24 cellular contexts compared by ENCODE assay signal in genomic region chr4:35520059-35520458, GRCh38.
A peak's percentile ranks its signal among the peaks of the same experiment; 100 is the strongest.
DNase-seq lines count a peak whose midpoint lies in the region; ATAC-seq and TF ChIP-seq lines count a peak whose summit lies in the region.
"Had no signal": no experiment of that assay in that cellular context is flagged by ENCODE, and none has a peak within 500 bp of the region (broad histone marks: within the 10 kb centered on the region; RNA-seq: fewer than 3 reads in every experiment).

No MANE protein-coding gene starts in this region.

- no peaks in the 10 kb centered on the region for H3K27me3 Mint-ChIP-seq in neural progenitor cell (ENCODE audit: insufficient read depth, low read depth)
- no peaks in the 10 kb centered on the region for H3K27me3 Mint-ChIP-seq in activated T-cell treated with anti-CD3 and anti-CD28 coated beads, Interleukin-2, amount 50 U/mL, for 72 hours (ENCODE audit: low read depth)
- H3K27me3 Mint-ChIP-seq: activated naive CD8-positive, alpha-beta T cell treated with anti-CD3 and anti-CD28 coated beads, Interleukin-2, amount 10 ng/mL, durations not matched to agents 7 days and 5 days; brain; T-helper 17 cell had no signal

- no peaks in the 10 kb centered on the region for H3K4me1 Mint-ChIP-seq in neural progenitor cell
- H3K4me1 Mint-ChIP-seq in activated T-cell treated with anti-CD3 and anti-CD28 coated beads, Interleukin-2, amount 50 U/mL, for 72 hours (ENCODE audit: low read depth), result no peaks in the 10 kb centered on the region
- H3K4me1 Mint-ChIP-seq: activated naive CD8-positive, alpha-beta T cell treated with anti-CD3 and anti-CD28 coated beads, Interleukin-2, amount 10 ng/mL, durations not matched to agents 7 days and 5 days; T-helper 17 cell had no signal

- H3K27ac ChIP-seq in body of pancreas (no peak overlapping the region), neural progenitor cell (no peak overlapping the region), tibial artery (no peak overlapping the region)
- H3K27ac ChIP-seq: esophagus muscularis mucosa, HL-60, Peyer's patch had no signal

- WGBS in body of pancreas, 2 donors, result 0 to 8% methylated on average over 1 of the region's 1 CpG

- H3K4me3 ChIP-seq in body of pancreas (no peak overlapping the region), neural progenitor cell (no peak overlapping the region), tibial artery (no peak overlapping the region)
- H3K4me3 ChIP-seq: esophagus muscularis mucosa, Peyer's patch had no signal

- H3K27me3 ChIP-seq in body of pancreas (no peaks in the 10 kb centered on the region), neural progenitor cell (no peaks in the 10 kb centered on the region), tibial artery (no peaks in the 10 kb centered on the region)
- H3K27me3 ChIP-seq: esophagus muscularis mucosa, Peyer's patch had no signal

- no peaks in the 10 kb centered on the region for H4K20me1 ChIP-seq in neural progenitor cell (ENCODE audit: low read depth)

- H3K9me3 ChIP-seq in body of pancreas (no peaks in the 10 kb centered on the region), neural progenitor cell (ENCODE audit: low read depth) (no peaks in the 10 kb centered on the region), tibial artery (no peaks in the 10 kb centered on the region)
- H3K9me3 ChIP-seq: esophagus muscularis mucosa, Peyer's patch had no signal

- H3K79me2 ChIP-seq in neural progenitor cell (ENCODE audit: low read depth), result no peaks in the 10 kb centered on the region

- intact Hi-C loops in body of pancreas (cut with DNase I), result no loop called here
- intact Hi-C loops in tibial artery (cut with DNase I; ENCODE audit: low total_unique reads), result no loop called here

- no peak for ATAC-seq in body of pancreas
- no peak for ATAC-seq in activated T-cell treated with anti-CD3 and anti-CD28 coated beads, Interleukin-2, amount 50 U/mL, for 72 hours (replicated peaks in 1 of 2)
- ATAC-seq: T-helper 17 cell had no signal

- no peak overlapping the region for H3K9ac ChIP-seq in neural progenitor cell

- H3K9me3 Mint-ChIP-seq in neural progenitor cell, result no peaks in the 10 kb centered on the region
- peaks cover 2 to 5% of the 10 kb centered on the region in 2 donors for H3K9me3 Mint-ChIP-seq in activated T-cell treated with anti-CD3 and anti-CD28 coated beads, Interleukin-2, amount 50 U/mL, for 72 hours
- H3K9me3 Mint-ChIP-seq: activated naive CD8-positive, alpha-beta T cell treated with anti-CD3 and anti-CD28 coated beads, Interleukin-2, amount 10 ng/mL, durations not matched to agents 7 days and 5 days had no signal

- no peak overlapping the region for H3K4me2 ChIP-seq in neural progenitor cell

- no peak for TF ChIP-seq POLR2A in body of pancreas (IDR thresholded peaks at IDR 0.05)

- H3F3A ChIP-seq in neural progenitor cell (ENCODE audit: low read depth), result no peaks in the 10 kb centered on the region

- H3K4me1 ChIP-seq in body of pancreas (no peaks in the 10 kb centered on the region), neural progenitor cell (no peaks in the 10 kb centered on the region), tibial artery (no peaks in the 10 kb centered on the region)
- H3K4me1 ChIP-seq: esophagus muscularis mucosa, Peyer's patch had no signal

- H3K36me3 ChIP-seq in body of pancreas (replicated peaks in 1 of 2; ENCODE audit: insufficient read depth in 1 of 2, low read depth in 2 of 2) (no peaks in the 10 kb centered on the region), neural progenitor cell (no peaks in the 10 kb centered on the region), tibial artery (no peaks in the 10 kb centered on the region)
- H3K36me3 ChIP-seq: esophagus muscularis mucosa, Peyer's patch had no signal

- no peak overlapping the region for H3K4me3 Mint-ChIP-seq in neural progenitor cell
- H3K4me3 Mint-ChIP-seq in activated T-cell treated with anti-CD3 and anti-CD28 coated beads, Interleukin-2, amount 50 U/mL, for 72 hours, result no peak overlapping the region
- H3K4me3 Mint-ChIP-seq: activated naive CD8-positive, alpha-beta T cell treated with anti-CD3 and anti-CD28 coated beads, Interleukin-2, amount 10 ng/mL, durations not matched to agents 7 days and 5 days; brain; T-helper 17 cell had no signal

- no peak for TF ChIP-seq CTCF in body of pancreas (IDR thresholded peaks at IDR 0.05)
- no peak for TF ChIP-seq CTCF in neural progenitor cell (IDR thresholded peaks at IDR 0.05)
- TF ChIP-seq CTCF in tibial artery (IDR thresholded peaks at IDR 0.05), result no peak

- H3K27ac Mint-ChIP-seq in neural progenitor cell, result no peak overlapping the region
- H3K27ac Mint-ChIP-seq in activated T-cell treated with anti-CD3 and anti-CD28 coated beads, Interleukin-2, amount 50 U/mL, for 72 hours, result no peak overlapping the region
- H3K27ac Mint-ChIP-seq: activated naive CD8-positive, alpha-beta T cell treated with anti-CD3 and anti-CD28 coated beads, Interleukin-2, amount 10 ng/mL, durations not matched to agents 7 days and 5 days; activated T-helper 2 cell treated with anti-CD3 and anti-CD28 coated beads, Interferon-gamma antibody, Interleukin-2, Interleukin-4, amounts not matched to agents 10 μg/mL and 5 μg/mL and 100 μg/mL, durations not matched to agents 14 hours and 24 hours and 36 hours; T-helper 17 cell had no signal

- peak overlapping the region; percentile 71 for H2AFZ ChIP-seq in neural progenitor cell (replicated peaks)

- no peaks in the 10 kb centered on the region for H3K36me3 Mint-ChIP-seq in neural progenitor cell
- no peaks in the 10 kb centered on the region for H3K36me3 Mint-ChIP-seq in activated T-cell treated with anti-CD3 and anti-CD28 coated beads, Interleukin-2, amount 50 U/mL, for 72 hours (ENCODE audit: insufficient read depth in 2 of 2)
- H3K36me3 Mint-ChIP-seq: activated naive CD8-positive, alpha-beta T cell treated with anti-CD3 and anti-CD28 coated beads, Interleukin-2, amount 10 ng/mL, durations not matched to agents 7 days and 5 days; brain had no signal

- DNase-seq in NCI-H1417 (lab: John Stamatoyannopoulos, UW) (peak in 2 of 3 experiments; percentile 44 to 67), NCI-H1417 treated with DMSO at 0.1 percent for 48 hours (lab: John Stamatoyannopoulos, UW) (no peak), LoVo (ENCODE audit: low spot score) (peak; percentile 1), body of pancreas (peak in 3 of 4 donors; percentile 14 to 35 (median 16)), neural progenitor cell (ENCODE audit: low spot score) (no peak), cerebellar cortex (ENCODE audit: low spot score) (no peak), tibial artery (no peak)
- no peak for DNase-seq in activated T-cell treated with anti-CD3 and anti-CD28 coated beads, Interleukin-2, amount 50 U/mL, for 72 hours
- DNase-seq: activated CD8-positive, alpha-beta memory T cell treated with anti-CD3 and anti-CD28 coated beads, Interleukin-2, amount 50 U/mL, for 4 hours; activated naive CD8-positive, alpha-beta T cell treated with anti-CD3 and anti-CD28 coated beads, Interleukin-2, amount 10 ng/mL, durations not matched to agents 7 days and 5 days; effector memory CD4-positive, alpha-beta T cell; NCI-H1436 treated with DMSO at 0.1 percent for 48 hours; NCI-H345; NK-92 treated with Interleukin-12 subunit alpha and Interleukin-12 subunit beta, amount 100 ng/mL, for 24 hours; occipital lobe; Peyer's patch; small intestine; stimulated activated CD4-positive, alpha-beta T cell treated with anti-CD3 and anti-CD28 coated beads, Interleukin-2, amount 100 ng/mL, for 48 hours; stimulated activated naive CD4-positive, alpha-beta T cell; T-helper 17 cell had no signal

Comparison
In these comparisons a context has a peak if more than half of its experiments do, and no peak if none do; other contexts are left out.
1. DNase-seq: peak in NCI-H1417 (2 of 3), LoVo (single experiment) and body of pancreas (3 of 4); none in NCI-H1417 treated with DMSO at 0.1 percent for 48 hours (single experiment), neural progenitor cell (single experiment), cerebellar cortex (single experiment), activated T-cell treated with anti-CD3 and anti-CD28 coated beads, Interleukin-2, amount 50 U/mL, for 72 hours (0 of 2) and tibial artery (0 of 2).